ENCODE assay signal across 8 cellular contexts in the genomic region with DNA sequence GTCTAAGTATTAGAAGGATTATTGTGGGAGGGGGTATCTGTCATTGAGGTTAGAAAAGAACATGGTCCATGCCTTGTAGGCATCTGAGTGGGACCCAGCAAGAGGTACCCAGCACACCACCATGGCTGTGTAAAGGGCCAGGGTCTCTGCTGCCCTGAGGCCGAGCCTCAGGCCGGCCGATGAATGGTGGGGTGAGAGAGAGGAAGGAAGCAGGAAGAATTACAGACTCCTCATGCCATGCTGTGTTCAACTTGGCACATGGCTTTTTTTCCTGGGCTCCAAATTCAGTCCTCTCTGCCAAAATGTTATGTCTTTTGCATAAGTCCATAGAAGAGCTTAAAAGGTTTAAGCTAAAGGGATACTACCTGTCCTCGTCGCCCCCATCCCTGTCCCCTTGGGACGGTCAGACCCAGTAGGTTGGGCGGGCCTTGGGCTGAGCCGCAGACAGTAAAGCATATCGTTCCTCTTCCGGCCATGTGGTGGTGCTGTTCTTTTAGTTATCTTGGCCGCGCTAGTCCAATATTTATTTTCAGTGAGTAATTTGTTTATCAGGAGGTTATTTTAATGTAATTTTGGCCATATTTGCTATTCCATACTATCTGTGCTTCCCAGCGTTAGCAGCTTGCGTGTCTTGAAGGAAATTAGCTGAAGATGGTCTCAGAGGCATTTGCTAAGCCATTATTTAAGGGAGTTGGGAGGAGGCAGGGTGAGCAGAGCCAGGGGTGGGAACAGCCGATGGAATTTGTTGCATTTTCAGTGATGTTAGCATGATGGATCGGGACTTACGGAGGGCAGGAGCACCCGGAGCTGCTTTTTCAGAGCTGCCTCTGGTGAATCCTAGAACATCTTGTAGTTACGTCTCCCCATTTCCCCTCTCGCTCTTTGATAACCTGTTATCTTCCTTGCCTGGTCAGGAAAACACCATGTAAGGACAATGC.
DNase-seq lines count a peak whose midpoint lies in the region; ATAC-seq and TF ChIP-seq lines count a peak whose summit lies in the region.

No MANE protein-coding gene starts in this region.

- TF ChIP-seq CTCF in AG04450 (IDR thresholded peaks at IDR 0.05; ENCODE audit: low read depth, low read length) (peak; percentile 17; the same call in 1 of the 2 replicates), lower lobe of right lung (IDR thresholded peaks at IDR 0.05) (peak; percentile 62), transverse colon (IDR thresholded peaks at IDR 0.05) (peak; percentile 39 to 63 (median 55))

- 0 to 11% methylated on average over 3 to 20 of the region's 20 CpGs for WGBS in transverse colon (ENCODE audit: low coverage in 1 of 2), 2 donors

- TF ChIP-seq EP300 in transverse colon (IDR thresholded peaks at IDR 0.05; ENCODE audit: low read depth): no peak

- peaks cover 5% of the 10 kb centered on the region for H3K4me1 ChIP-seq in lower lobe of right lung
- peaks cover 0 to 4% (median 0%) of the 10 kb centered on the region in 4 donors for H3K4me1 ChIP-seq in transverse colon

- H3K4me3 ChIP-seq in AG04450 (ENCODE audit: low read depth, low read length) (no peak overlapping the region), lower lobe of right lung (no peak overlapping the region), transverse colon (no peak overlapping the region)

- no peaks in the 10 kb centered on the region for H3K27me3 ChIP-seq in AG04450 (ENCODE audit: control insufficient read depth, insufficient read depth, low read length)
- no peaks in the 10 kb centered on the region for H3K27me3 ChIP-seq in lower lobe of right lung (ENCODE audit: low read depth)
- peaks cover 23% of the 10 kb centered on the region for H3K27me3 ChIP-seq in transverse colon

- H3K36me3 ChIP-seq in lower lobe of right lung (no peaks in the 10 kb centered on the region), transverse colon (no peaks in the 10 kb centered on the region)

- POLR2A ChIA-PET in AG04450 (lab: Yijun Ruan, JAX): no interaction called here

- intact Hi-C loops in lower lobe of right lung (cut with DNase I): no loop called here
- intact Hi-C loops in transverse colon (cut with DNase I; ENCODE audit: low total_unique reads): loop anchor here (5.0 kb wide), 1 partner anchor 670 kb away; no protein-coding TSS in a partner anchor

- in situ Hi-C loops in transverse colon (cut with MboI; ENCODE audit: low pct_ligation_motif_present in 1 of 4, low pct_unique_long_range_greater_than_20kb in 1 of 4, low sequenced_read_pairs in 3 of 4): loop anchor here in 1 of 4 donors (25.0 kb wide), 1 partner anchor 530 kb away; no protein-coding TSS in a partner anchor

- CTCF ChIA-PET in AG04450 (lab: Charles Lee): no interaction called here

- DNase-seq in AG04450 (ENCODE audit: low read depth, low spot score) (no peak), HuH-7.5 (ENCODE audit: low spot score) (peak; percentile 23), T follicular helper cell (ENCODE audit: low read depth) (peak; percentile 1), lower lobe of right lung (no peak), transverse colon (peak; percentile 17)
- peak; percentile 2 for DNase-seq in central memory CD4-positive, alpha-beta T cell

- H3K27ac ChIP-seq in AG04450 (ENCODE audit: low read depth, low read length) (no peak overlapping the region), lower lobe of right lung (no peak overlapping the region), transverse colon (no peak overlapping the region)

- H3K9me3 ChIP-seq in AG04450 (ENCODE audit: control insufficient read depth, insufficient read depth, low read length) (peaks cover 8% of the 10 kb centered on the region), lower lobe of right lung (no peaks in the 10 kb centered on the region), transverse colon (no peaks in the 10 kb centered on the region)

- TF ChIP-seq POLR2A in transverse colon (IDR thresholded peaks at IDR 0.05): no peak

- ATAC-seq in GM18870 (IDR thresholded peaks at IDR 0.05; ENCODE audit: unreplicated experiment) (peak; percentile 65), lower lobe of right lung (no peak), HG03108 (IDR thresholded peaks at IDR 0.05; ENCODE audit: unreplicated experiment) (no peak)

Comparison
In these comparisons a context has a peak if more than half of its experiments do, and no peak if none do; other contexts are left out.
1. DNase-seq: peak in HuH-7.5 (single experiment), T follicular helper cell (single experiment), central memory CD4-positive, alpha-beta T cell (single experiment) and transverse colon (single experiment); none in AG04450 (single experiment) and lower lobe of right lung (single experiment).
2. Peak in every context shown above with its lines, with median percentiles within 50 percentile points of each other: CTCF ChIP-seq.